23 cellular contexts compared by ENCODE assay signal in genomic region chr9:127765418-127765817, GRCh38. TPM values are rescaled to one million over a fixed set of nuclear protein-coding genes. Genes with fewer than 3 reads are reported as not detected.
DNase-seq lines count a peak whose midpoint lies in the region; ATAC-seq and TF ChIP-seq lines count a peak whose summit lies in the region.
"Had no signal": no experiment of that assay in that cellular context is flagged by ENCODE, and none has a peak within 500 bp of the region (broad histone marks: within the 10 kb centered on the region; RNA-seq: fewer than 3 reads in every experiment).

No MANE protein-coding gene starts in this region.

- H3K36me3 ChIP-seq in gastrocnemius medialis (no peaks in the 10 kb centered on the region), psoas muscle (ENCODE audit: insufficient read depth in 1 of 2, low read depth in 1 of 2) (no peaks in the 10 kb centered on the region)
- H3K36me3 ChIP-seq: brain microvascular endothelial cell, right lobe of liver had no signal

- H3K9me3 ChIP-seq in CD4-positive, alpha-beta T cell (ENCODE audit: control insufficient read depth, low read length) = no peaks in the 10 kb centered on the region
- no peaks in the 10 kb centered on the region for H3K9me3 ChIP-seq in gastrocnemius medialis
- H3K9me3 ChIP-seq in psoas muscle = no peaks in the 10 kb centered on the region
- H3K9me3 ChIP-seq: right lobe of liver, SK-N-SH had no signal

- intact Hi-C loops in CD4-positive, alpha-beta T cell (cut with DNase I, micrococcal nuclease) = no loop called here
- intact Hi-C loops in gastrocnemius medialis (cut with DNase I; ENCODE audit: low total_unique reads) = no loop called here
- intact Hi-C loops in psoas muscle (cut with DNase I) = no loop called here
- intact Hi-C loops in activated naive CD4-positive, alpha-beta T cell treated with anti-CD3 and anti-CD28 coated beads for 36 hours (cut with micrococcal nuclease) = no loop called here

- no peak for TF ChIP-seq POLR2A in gastrocnemius medialis (IDR thresholded peaks at IDR 0.05)

- in situ Hi-C loops in gastrocnemius medialis (cut with MboI; ENCODE audit: low sequenced_read_pairs in 4 of 4) = no loop called here

- POLR2A ChIA-PET in activated CD4-positive, alpha-beta T cell treated with anti-CD3 and anti-CD28 coated beads, Interleukin-2, amount 10 ng/mL, durations not matched to agents 7 days and 5 days (lab: Charles Lee) = no interaction called here
- POLR2A ChIA-PET in CD4-positive, alpha-beta T cell (lab: Charles Lee) = interaction anchor here (1.3 to 2.9 kb wide), 3 partner anchors 11 to 20 kb away, joined by 4 to 12 read pairs (median 5); partner anchors contain the start of genes CDK9 and SH2D3C

- DNase-seq in activated CD4-positive, alpha-beta T cell treated with anti-CD3 and anti-CD28 coated beads, Interleukin-2, amount 10 ng/mL, durations not matched to agents 7 days and 5 days = no peak
- DNase-seq in activated CD4-positive, alpha-beta T cell treated with anti-CD3 and anti-CD28 coated beads for 48 hours = no peak
- DNase-seq in CD4-positive, alpha-beta T cell = no peak
- no peak for DNase-seq in glutamatergic neuron
- no peak for DNase-seq in gastrocnemius medialis
- no peak for DNase-seq in psoas muscle
- no peak for DNase-seq in activated naive CD4-positive, alpha-beta T cell treated with anti-CD3 and anti-CD28 coated beads for 36 hours
- DNase-seq: activated CD4-positive, alpha-beta T cell treated with anti-CD3 and anti-CD28 coated beads, Interleukin-2, amount 50 U/mL, for 1 hour; activated T-cell treated with anti-CD3 and anti-CD28 coated beads for 4 hours; brain microvascular endothelial cell; DMS 273 treated with DMSO at 0.1 percent for 48 hours; erythroblast; foreskin melanocyte; midbrain; NCI-H1930; NCI-H510A treated with DMSO at 0.1 percent for 48 hours; right lobe of liver; SK-N-SH; stimulated activated naive CD4-positive, alpha-beta T cell had no signal

- TF ChIP-seq CTCF in CD4-positive, alpha-beta T cell (IDR thresholded peaks at IDR 0.05) = no peak
- TF ChIP-seq CTCF in glutamatergic neuron (IDR thresholded peaks at IDR 0.05; ENCODE audit: partially characterized antibody, unreplicated experiment) (no peak), gastrocnemius medialis (IDR thresholded peaks at IDR 0.05 in 4 of 5, conservative IDR thresholded peaks at IDR 0.05 in 1 of 5) (no peak), psoas muscle (IDR thresholded peaks at IDR 0.05) (no peak)

- CTCF ChIA-PET in activated CD4-positive, alpha-beta T cell treated with anti-CD3 and anti-CD28 coated beads, Interleukin-2, amount 10 ng/mL, durations not matched to agents 7 days and 5 days (lab: Charles Lee) = interaction anchor here (0.6 to 3.0 kb wide), 5 partner anchors 8 to 156 kb away, joined by 3 to 13 read pairs (median 4); partner anchors contain the start of gene TOR2A
- CTCF ChIA-PET in CD4-positive, alpha-beta T cell (lab: Charles Lee) = interaction anchor here (0.8 to 2.7 kb wide), 3 partner anchors 18 to 156 kb away, joined by 3 to 19 read pairs (median 7); partner anchors contain the start of gene CDK9
- CTCF ChIA-PET in activated naive CD4-positive, alpha-beta T cell treated with anti-CD3 and anti-CD28 coated beads for 36 hours (lab: Charles Lee) = interaction anchor here (0.7 to 4.8 kb wide), 6 partner anchors 13 to 156 kb away, joined by 3 to 17 read pairs (median 4); partner anchors contain the start of genes SH2D3C and TOR2A

- ATAC-seq in CD4-positive, alpha-beta T cell (ENCODE audit: poor library complexity) = no peak
- ATAC-seq in gastrocnemius medialis (no peak), HG03432 (IDR thresholded peaks at IDR 0.05; ENCODE audit: unreplicated experiment) (no peak), psoas muscle (no peak)
- ATAC-seq: activated naive CD4-positive, alpha-beta T cell treated with anti-CD3 and anti-CD28 coated beads, Interleukin-2, amount 50 U/mL, for 72 hours; right lobe of liver had no signal

- no peak overlapping the region for H3K4me3 Mint-ChIP-seq in activated CD4-positive, alpha-beta T cell treated with anti-CD3 and anti-CD28 coated beads, Interleukin-2, amount 10 ng/mL, durations not matched to agents 7 days and 5 days
- no peak overlapping the region for H3K4me3 Mint-ChIP-seq in CD4-positive, alpha-beta T cell
- H3K4me3 Mint-ChIP-seq in glutamatergic neuron (ENCODE audit: unreplicated experiment) = peak overlapping the region; percentile 42
- H3K4me3 Mint-ChIP-seq in activated naive CD4-positive, alpha-beta T cell treated with anti-CD3 and anti-CD28 coated beads for 36 hours = no peak overlapping the region

- peaks cover 74% of the 10 kb centered on the region for H3K36me3 Mint-ChIP-seq in activated CD4-positive, alpha-beta T cell treated with anti-CD3 and anti-CD28 coated beads, Interleukin-2, amount 10 ng/mL, durations not matched to agents 7 days and 5 days (ENCODE audit: low read depth)
- H3K36me3 Mint-ChIP-seq in CD4-positive, alpha-beta T cell (ENCODE audit: low read depth) = peaks cover 75% of the 10 kb centered on the region
- H3K36me3 Mint-ChIP-seq in glutamatergic neuron (ENCODE audit: unreplicated experiment) = no peaks in the 10 kb centered on the region
- peaks cover 11% of the 10 kb centered on the region for H3K36me3 Mint-ChIP-seq in activated naive CD4-positive, alpha-beta T cell treated with anti-CD3 and anti-CD28 coated beads for 36 hours (ENCODE audit: low read depth)

- peak overlapping the region; percentile 31 for H3K27ac Mint-ChIP-seq in activated CD4-positive, alpha-beta T cell treated with anti-CD3 and anti-CD28 coated beads, Interleukin-2, amount 10 ng/mL, durations not matched to agents 7 days and 5 days
- H3K27ac Mint-ChIP-seq in CD4-positive, alpha-beta T cell = peak overlapping the region; percentile 86
- no peak overlapping the region for H3K27ac Mint-ChIP-seq in glutamatergic neuron (ENCODE audit: unreplicated experiment)
- H3K27ac Mint-ChIP-seq in activated naive CD4-positive, alpha-beta T cell treated with anti-CD3 and anti-CD28 coated beads for 36 hours = no peak overlapping the region

- no peak overlapping the region for H3K27ac ChIP-seq in CD4-positive, alpha-beta T cell (ENCODE audit: low read depth, low read length)
- H3K27ac ChIP-seq in gastrocnemius medialis (peak overlapping the region in 3 of 4 donors; percentile 34 to 81 (median 76)), psoas muscle (no peak overlapping the region)
- H3K27ac ChIP-seq: brain microvascular endothelial cell, KMS-11 had no signal

- H3K9me3 Mint-ChIP-seq in activated CD4-positive, alpha-beta T cell treated with anti-CD3 and anti-CD28 coated beads, Interleukin-2, amount 10 ng/mL, durations not matched to agents 7 days and 5 days = no peaks in the 10 kb centered on the region
- no peaks in the 10 kb centered on the region for H3K9me3 Mint-ChIP-seq in CD4-positive, alpha-beta T cell
- H3K9me3 Mint-ChIP-seq in glutamatergic neuron (ENCODE audit: unreplicated experiment) = peaks cover 13% of the 10 kb centered on the region
- H3K9me3 Mint-ChIP-seq in activated naive CD4-positive, alpha-beta T cell treated with anti-CD3 and anti-CD28 coated beads for 36 hours = no peaks in the 10 kb centered on the region
- H3K9me3 Mint-ChIP-seq: activated naive CD4-positive, alpha-beta T cell treated with anti-CD3 and anti-CD28 coated beads, Interleukin-2, amount 50 U/mL, for 72 hours had no signal

- 72 to 86% (median 79%) methylated on average over 1 of the region's 1 CpG for WGBS in psoas muscle, 3 donors

- peaks cover 71% of the 10 kb centered on the region for H3K4me1 Mint-ChIP-seq in activated CD4-positive, alpha-beta T cell treated with anti-CD3 and anti-CD28 coated beads, Interleukin-2, amount 10 ng/mL, durations not matched to agents 7 days and 5 days
- H3K4me1 Mint-ChIP-seq in CD4-positive, alpha-beta T cell (ENCODE audit: low read depth) = peaks cover 74% of the 10 kb centered on the region
- peaks cover 40% of the 10 kb centered on the region for H3K4me1 Mint-ChIP-seq in glutamatergic neuron (ENCODE audit: low read depth, unreplicated experiment)
- H3K4me1 Mint-ChIP-seq in activated naive CD4-positive, alpha-beta T cell treated with anti-CD3 and anti-CD28 coated beads for 36 hours (ENCODE audit: low read depth) = peaks cover 56% of the 10 kb centered on the region

- H3K27me3 ChIP-seq in CD4-positive, alpha-beta T cell (ENCODE audit: control insufficient read depth, insufficient read depth, low read length) = no peaks in the 10 kb centered on the region
- H3K27me3 ChIP-seq in gastrocnemius medialis (no peaks in the 10 kb centered on the region), psoas muscle (ENCODE audit: insufficient read depth in 3 of 3, low read length in 2 of 3) (peaks cover 0 to 4% (median 3%) of the 10 kb centered on the region in 3 donors)
- H3K27me3 ChIP-seq: brain microvascular endothelial cell, right lobe of liver had no signal

- H3K4me1 ChIP-seq in gastrocnemius medialis = peaks cover 5 to 12% of the 10 kb centered on the region in 2 donors
- H3K4me1 ChIP-seq in psoas muscle = peaks cover 4% of the 10 kb centered on the region
- H3K4me1 ChIP-seq: right lobe of liver had no signal

- no peaks in the 10 kb centered on the region for H3K27me3 Mint-ChIP-seq in activated CD4-positive, alpha-beta T cell treated with anti-CD3 and anti-CD28 coated beads, Interleukin-2, amount 10 ng/mL, durations not matched to agents 7 days and 5 days
- no peaks in the 10 kb centered on the region for H3K27me3 Mint-ChIP-seq in CD4-positive, alpha-beta T cell
- H3K27me3 Mint-ChIP-seq in glutamatergic neuron (ENCODE audit: unreplicated experiment) = peaks cover 21% of the 10 kb centered on the region
- H3K27me3 Mint-ChIP-seq in activated naive CD4-positive, alpha-beta T cell treated with anti-CD3 and anti-CD28 coated beads for 36 hours (ENCODE audit: low read depth) = no peaks in the 10 kb centered on the region

- no peak overlapping the region for H3K4me3 ChIP-seq in gastrocnemius medialis
- H3K4me3 ChIP-seq in psoas muscle = no peak overlapping the region
- H3K4me3 ChIP-seq: right lobe of liver had no signal

RNA-seq across cellular contexts. Expression of gene SH2D3C, which starts 13.0 kb away (rescaled TPM):
- total RNA-seq in activated CD4-positive, alpha-beta T cell treated with anti-CD3 and anti-CD28 coated beads, Interleukin-2, amount 10 ng/mL, durations not matched to agents 7 days and 5 days = 10 to 100 TPM; 67.9 to 71.4 TPM
- total RNA-seq in CD4-positive, alpha-beta T cell = 10 to 100 TPM; 10.9 to 11.8 TPM
- total RNA-seq in glutamatergic neuron (ENCODE audit: unreplicated experiment) (71.7 TPM), gastrocnemius medialis (1 to 10 TPM; 4.7 to 8.1 (median 5.2) TPM), psoas muscle (10 to 100 TPM in 2 of 4 donors, 1 to 10 TPM in 2; 8.3 to 12.0 (median 10.3) TPM)
- polyA plus RNA-seq in psoas muscle = 10 to 100 TPM in 1 of 3 donors, 1 to 10 TPM in 2; 5.3 to 10.0 (median 8.4) TPM
- total RNA-seq in activated naive CD4-positive, alpha-beta T cell treated with anti-CD3 and anti-CD28 coated beads for 36 hours = 10 to 100 TPM; 27.2 to 27.3 TPM

RNA-seq across cellular contexts. Expression of gene CDK9, which starts 20.4 kb away (rescaled TPM):
- total RNA-seq in activated CD4-positive, alpha-beta T cell treated with anti-CD3 and anti-CD28 coated beads, Interleukin-2, amount 10 ng/mL, durations not matched to agents 7 days and 5 days = 100 to 1,000 TPM in 1 of 2 experiments, 10 to 100 TPM in 1; 99.4 to 110 TPM
- 100 to 1,000 TPM; 117 to 121 TPM for total RNA-seq in CD4-positive, alpha-beta T cell
- total RNA-seq in glutamatergic neuron (ENCODE audit: unreplicated experiment) (83.9 TPM), gastrocnemius medialis (10 to 100 TPM; 50.3 to 71.2 (median 51.2) TPM), psoas muscle (10 to 100 TPM; 26.5 to 46.1 (median 42.9) TPM)
- 10 to 100 TPM; 29.7 to 39.3 (median 31.5) TPM for polyA plus RNA-seq in psoas muscle
- total RNA-seq in activated naive CD4-positive, alpha-beta T cell treated with anti-CD3 and anti-CD28 coated beads for 36 hours = 10 to 100 TPM; 64.6 to 73.6 TPM

RNA-seq across cellular contexts. Expression of gene TOR2A, which starts 30.3 kb away (rescaled TPM):
- total RNA-seq in activated CD4-positive, alpha-beta T cell treated with anti-CD3 and anti-CD28 coated beads, Interleukin-2, amount 10 ng/mL, durations not matched to agents 7 days and 5 days = 10 to 100 TPM; 21.7 to 24.0 TPM
- total RNA-seq in CD4-positive, alpha-beta T cell = 1 to 10 TPM; 7.6 to 8.2 TPM
- total RNA-seq in glutamatergic neuron (ENCODE audit: unreplicated experiment) (27.5 TPM), gastrocnemius medialis (10 to 100 TPM in 2 of 4 donors, 1 to 10 TPM in 2; 3.2 to 10.6 (median 9.6) TPM), psoas muscle (1 to 10 TPM; 2.8 to 6.7 (median 4.0) TPM)
- 1 to 10 TPM; 4.6 to 6.9 (median 5.0) TPM for polyA plus RNA-seq in psoas muscle
- 10 to 100 TPM; 11.8 to 12.7 TPM for total RNA-seq in activated naive CD4-positive, alpha-beta T cell treated with anti-CD3 and anti-CD28 coated beads for 36 hours

RNA-seq across cellular contexts. Expression of gene FPGS, which starts 37.3 kb away (rescaled TPM):
- 10 to 100 TPM; 66.7 to 78.1 TPM for total RNA-seq in activated CD4-positive, alpha-beta T cell treated with anti-CD3 and anti-CD28 coated beads, Interleukin-2, amount 10 ng/mL, durations not matched to agents 7 days and 5 days
- total RNA-seq in CD4-positive, alpha-beta T cell = 10 to 100 TPM; 58.0 to 66.6 TPM
- total RNA-seq in glutamatergic neuron (ENCODE audit: unreplicated experiment) = 44.2 TPM
- total RNA-seq in gastrocnemius medialis = 10 to 100 TPM; 36.4 to 87.6 (median 47.7) TPM
- total RNA-seq in psoas muscle = 10 to 100 TPM; 39.7 to 61.9 (median 45.8) TPM
- polyA plus RNA-seq in psoas muscle = 10 to 100 TPM; 21.9 to 32.3 (median 29.8) TPM
- total RNA-seq in activated naive CD4-positive, alpha-beta T cell treated with anti-CD3 and anti-CD28 coated beads for 36 hours = 10 to 100 TPM; 67.8 to 73.0 TPM

RNA-seq across cellular contexts. Expression of gene TTC16, which starts 49.5 kb away (rescaled TPM):
- 1 to 10 TPM; 1.2 to 1.6 TPM for total RNA-seq in activated CD4-positive, alpha-beta T cell treated with anti-CD3 and anti-CD28 coated beads, Interleukin-2, amount 10 ng/mL, durations not matched to agents 7 days and 5 days
- 1 to 10 TPM; 1.6 to 2.1 TPM for total RNA-seq in CD4-positive, alpha-beta T cell
- not detected for total RNA-seq in glutamatergic neuron (ENCODE audit: unreplicated experiment)
- not detected for total RNA-seq in gastrocnemius medialis
- under 1 TPM in 1 of 4 donors, not detected in 3; 0.10 TPM for total RNA-seq in psoas muscle
- polyA plus RNA-seq in psoas muscle = under 1 TPM in 2 of 3 donors, not detected in 1; 0.01 to 0.03 TPM
- under 1 TPM; 0.50 to 0.79 TPM for total RNA-seq in activated naive CD4-positive, alpha-beta T cell treated with anti-CD3 and anti-CD28 coated beads for 36 hours
- total RNA-seq: dermis microvascular lymphatic vessel endothelial cell had no signal

Comparison
In these comparisons a context has a peak if more than half of its experiments do, and no peak if none do; other contexts are left out.
1. H3K27ac Mint-ChIP-seq: peak in activated CD4-positive, alpha-beta T cell treated with anti-CD3 and anti-CD28 coated beads, Interleukin-2, amount 10 ng/mL, durations not matched to agents 7 days and 5 days (single experiment) and CD4-positive, alpha-beta T cell (single experiment); none in glutamatergic neuron (single experiment) and activated naive CD4-positive, alpha-beta T cell treated with anti-CD3 and anti-CD28 coated beads for 36 hours (single experiment).
2. H3K27ac ChIP-seq: peak in gastrocnemius medialis (3 of 4); none in CD4-positive, alpha-beta T cell (single experiment) and psoas muscle (single experiment).